11 cellular contexts compared by ENCODE assay signal in genomic region chr9:123426406-123426805, GRCh38.
DNase-seq lines count a peak whose midpoint lies in the region; ATAC-seq and TF ChIP-seq lines count a peak whose summit lies in the region.
"Had no signal": no experiment of that assay in that cellular context is flagged by ENCODE, and none has a peak within 500 bp of the region (broad histone marks: within the 10 kb centered on the region; RNA-seq: fewer than 3 reads in every experiment).

No MANE protein-coding gene starts in this region.

- no peak overlapping the region for H3K4me3 ChIP-seq in GM06990 (replicated peaks; ENCODE audit: low read depth, low read length)
- no peak overlapping the region for H3K4me3 ChIP-seq in effector memory CD4-positive, alpha-beta T cell (ENCODE audit: insufficient read depth, low read depth, low read length, poor library complexity, severe bottlenecking)
- H3K4me3 ChIP-seq: HAP-1, left ventricle myocardium inferior had no signal

- peaks cover 4% of the 10 kb centered on the region for H3K36me3 ChIP-seq in GM06990 (ENCODE audit: control insufficient read depth, insufficient read depth, low read length)
- no peaks in the 10 kb centered on the region for H3K36me3 ChIP-seq in effector memory CD4-positive, alpha-beta T cell (ENCODE audit: control insufficient read depth, insufficient read depth, low read length)
- H3K36me3 ChIP-seq: HAP-1 had no signal

- no peaks in the 10 kb centered on the region for H3K4me1 ChIP-seq in effector memory CD4-positive, alpha-beta T cell (ENCODE audit: control insufficient read depth, insufficient read depth, low read length, poor library complexity, severe bottlenecking)
- H3K4me1 ChIP-seq: HAP-1, left ventricle myocardium inferior had no signal

- DNase-seq in GM06990 (ENCODE audit: extremely low read depth, insufficient read length) = no peak
- peak; percentile 13 for DNase-seq in SW480 (ENCODE audit: low spot score)
- DNase-seq in NCI-H2196 treated with DMSO at 0.1 percent for 48 hours (lab: John Stamatoyannopoulos, UW; ENCODE audit: unreplicated experiment) = no peak
- DNase-seq in effector memory CD4-positive, alpha-beta T cell = no peak
- DNase-seq in iPS-NIHi11 (ENCODE audit: low spot score) = no peak
- DNase-seq: activated CD4-positive, alpha-beta T cell treated with anti-CD3 and anti-CD28 coated beads for 1 hour; left ventricle myocardium inferior had no signal

- H3K27me3 ChIP-seq in GM06990 (replicated peaks; ENCODE audit: control insufficient read depth, insufficient read depth, low read length) = no peaks in the 10 kb centered on the region
- no peaks in the 10 kb centered on the region for H3K27me3 ChIP-seq in effector memory CD4-positive, alpha-beta T cell (replicated peaks; ENCODE audit: control insufficient read depth, insufficient read depth, low read length, poor library complexity, severe bottlenecking)

- no peak overlapping the region for H3K27ac ChIP-seq in effector memory CD4-positive, alpha-beta T cell (ENCODE audit: insufficient read depth, low read length, poor library complexity, severe bottlenecking)

- TF ChIP-seq CTCF in GM06990 (IDR thresholded peaks at IDR 0.05; ENCODE audit: insufficient read depth, low read length, poor library complexity, severe bottlenecking) = peak; percentile 10

- no peaks in the 10 kb centered on the region for H3K9me3 ChIP-seq in effector memory CD4-positive, alpha-beta T cell (ENCODE audit: control insufficient read depth, low read length)
- H3K9me3 ChIP-seq: HAP-1 had no signal

- ATAC-seq in GM19043 (IDR thresholded peaks at IDR 0.05; ENCODE audit: low read depth, unreplicated experiment) = peak; percentile 77
- peak; percentile 85 for ATAC-seq in HG03066 (IDR thresholded peaks at IDR 0.05; ENCODE audit: low read depth, unreplicated experiment)
- no peak for ATAC-seq in HG03439 (IDR thresholded peaks at IDR 0.05; ENCODE audit: unreplicated experiment)
